Comparison of ENCODE assay signal across 8 cellular contexts in genomic region chr11:69088676-69089146, GRCh38. TPM values are rescaled to one million over a fixed set of nuclear protein-coding genes. Genes with fewer than 3 reads are reported as not detected.
DNase-seq lines count a peak whose midpoint lies in the region; ATAC-seq and TF ChIP-seq lines count a peak whose summit lies in the region.

No MANE protein-coding gene starts in this region.

- intact Hi-C loops in activated CD4-positive, alpha-beta T cell treated with anti-CD3 and anti-CD28 coated beads, Interleukin-2, amount 10 ng/mL, durations not matched to agents 24 days and 14 days (cut with micrococcal nuclease): no loop called here

- no peak overlapping the region for H3K14ac ChIP-seq in H9 (ENCODE audit: insufficient read depth, low read length)

- H4K91ac ChIP-seq in H9 (ENCODE audit: insufficient read length, low read depth, low read length): no peak overlapping the region

- no peak overlapping the region for H3T11ph ChIP-seq in H9 (ENCODE audit: low read length)

- peaks cover 10 to 46% (median 38%) of the 10 kb centered on the region in 3 experiments for H3K36me3 Mint-ChIP-seq in H9 (ENCODE audit: insufficient read depth in 1 of 3, low read depth in 3 of 3)
- H3K36me3 Mint-ChIP-seq in activated CD4-positive, alpha-beta T cell treated with anti-CD3 and anti-CD28 coated beads, Interleukin-2, amount 10 ng/mL, durations not matched to agents 24 days and 14 days (ENCODE audit: low read depth): peaks cover 14% of the 10 kb centered on the region

- H2AFZ ChIP-seq in H9 (ENCODE audit: low read length): no peak overlapping the region

- H3K79me2 ChIP-seq in H9 (ENCODE audit: insufficient read depth, low read length): no peaks in the 10 kb centered on the region

- H4K5ac ChIP-seq in H9 (ENCODE audit: insufficient read length, low read depth, low read length): no peak overlapping the region

- H3K27me3 ChIP-seq in H9 (ENCODE audit: insufficient read depth, low read length) (no peaks in the 10 kb centered on the region), lung (ENCODE audit: control insufficient read depth, insufficient read depth) (no peaks in the 10 kb centered on the region)

- H3K56ac ChIP-seq in H9 (ENCODE audit: insufficient read length, low read depth, low read length): no peak overlapping the region

- peak overlapping the region in 2 of 3 experiments; percentile 76; a peak in 3 of 7 replicates for H3K27ac Mint-ChIP-seq in H9
- H3K27ac Mint-ChIP-seq in activated CD4-positive, alpha-beta T cell treated with anti-CD3 and anti-CD28 coated beads, Interleukin-2, amount 10 ng/mL, durations not matched to agents 24 days and 14 days: no peak overlapping the region

- DNase-seq in AML-193 (lab: John Stamatoyannopoulos, UW): peak; percentile 30 to 35
- peak; percentile 91 for DNase-seq in H9
- DNase-seq in NCI-H460 (ENCODE audit: extremely low read depth, low read depth): peak; percentile 63
- peak; percentile 87 for DNase-seq in activated CD4-positive, alpha-beta T cell treated with anti-CD3 and anti-CD28 coated beads, Interleukin-2, amount 10 ng/mL, durations not matched to agents 24 days and 14 days
- peak; percentile 66 to 78 for DNase-seq in dermis microvascular lymphatic vessel endothelial cell (ENCODE audit: low read depth in 2 of 2)
- peak; percentile 79 for DNase-seq in lung (ENCODE audit: low spot score)
- DNase-seq in stimulated activated CD8-positive, alpha-beta memory T cell treated with anti-CD3 and anti-CD28 coated beads, Interleukin-12 subunit alpha, Interleukin-12 subunit beta, amount 100 ng/mL, for 1 hour (ENCODE audit: low read depth): peak; percentile 45

- peaks cover 0 to 23% of the 10 kb centered on the region in 2 donors for H3K36me3 ChIP-seq in lung (ENCODE audit: control insufficient read depth in 2 of 2, insufficient read depth in 2 of 2, low read length in 2 of 2)

- no peaks in the 10 kb centered on the region for H4K20me1 ChIP-seq in H9 (ENCODE audit: control insufficient read depth, insufficient read depth, insufficient read length)

- H3K27me3 Mint-ChIP-seq in H9 (ENCODE audit: low read depth): no peaks in the 10 kb centered on the region
- no peaks in the 10 kb centered on the region for H3K27me3 Mint-ChIP-seq in activated CD4-positive, alpha-beta T cell treated with anti-CD3 and anti-CD28 coated beads, Interleukin-2, amount 10 ng/mL, durations not matched to agents 24 days and 14 days

- TF ChIP-seq CTCF in H9 (conservative IDR thresholded peaks at IDR 0.05): peak; percentile 84
- TF ChIP-seq CTCF in lung (IDR thresholded peaks at IDR 0.05; ENCODE audit: control extremely low read depth, extremely low read depth): peak; percentile 56

- H3K23ac ChIP-seq in H9 (ENCODE audit: insufficient read length, low read depth, low read length): no peak overlapping the region

- no peak overlapping the region for H2BK120ac ChIP-seq in H9 (ENCODE audit: low read depth, low read length, poor library complexity, severe bottlenecking)

- no peak overlapping the region for H2AK5ac ChIP-seq in H9 (ENCODE audit: insufficient read length, low read length)

- no peaks in the 10 kb centered on the region for H3K23me2 ChIP-seq in H9 (ENCODE audit: insufficient read length, low read depth, low read length, poor library complexity, severe bottlenecking)

- H3K4me1 Mint-ChIP-seq in H9: peaks cover 6 to 11% of the 10 kb centered on the region in 2 experiments
- peaks cover 2% of the 10 kb centered on the region for H3K4me1 Mint-ChIP-seq in activated CD4-positive, alpha-beta T cell treated with anti-CD3 and anti-CD28 coated beads, Interleukin-2, amount 10 ng/mL, durations not matched to agents 24 days and 14 days

- no peak overlapping the region for H2BK15ac ChIP-seq in H9 (ENCODE audit: low read depth, low read length)

- H3K4me1 ChIP-seq in H9 (ENCODE audit: insufficient read depth, low read length) (no peaks in the 10 kb centered on the region), lung (ENCODE audit: control insufficient read depth in 2 of 2, insufficient read depth in 2 of 2, low read length in 2 of 2) (peaks cover 0 to 1% of the 10 kb centered on the region in 2 donors)

- H3K4me3 Mint-ChIP-seq in H9: peak overlapping the region in 1 of 2 experiments; percentile 17; a peak in 1 of 5 replicates
- H3K4me3 Mint-ChIP-seq in activated CD4-positive, alpha-beta T cell treated with anti-CD3 and anti-CD28 coated beads, Interleukin-2, amount 10 ng/mL, durations not matched to agents 24 days and 14 days: no peak overlapping the region

- no peak overlapping the region for H3K9ac ChIP-seq in H9 (ENCODE audit: extremely low read depth, insufficient read length, low read length)

- no peak overlapping the region for H4K8ac ChIP-seq in H9 (replicated peaks; ENCODE audit: insufficient read length, low read depth, low read length)

- no peaks in the 10 kb centered on the region for H3K9me3 ChIP-seq in H9 (ENCODE audit: control insufficient read depth, low read depth, low read length)
- H3K9me3 ChIP-seq in lung (ENCODE audit: control insufficient read depth in 2 of 2, insufficient read depth in 1 of 2, low read length in 1 of 2): peaks cover 0 to under 1% of the 10 kb centered on the region in 2 donors

- no peaks in the 10 kb centered on the region for H3K79me1 ChIP-seq in H9 (ENCODE audit: insufficient read depth, low read depth, low read length, poor library complexity, severe bottlenecking)

- no CpG with 5 or more reads among the region's 11 CpGs for WGBS in H9 (ENCODE audit: extremely low coverage, insufficient read length, low lambda C conversion rate)
- WGBS in lung, 2 donors: 46% methylated on average over 11 of the region's 11 CpGs

- no peak overlapping the region for H2BK12ac ChIP-seq in H9 (ENCODE audit: insufficient read length, low read depth, low read length)

- no peak overlapping the region for H2BK5ac ChIP-seq in H9 (ENCODE audit: insufficient read length, low read length)

- no peak overlapping the region for H3K4me2 ChIP-seq in H9 (ENCODE audit: insufficient read depth, insufficient read length, low read length)

- H3K4me3 ChIP-seq in lung: no peak overlapping the region

- ATAC-seq in lung (ENCODE audit: insufficient read depth, low FRiP score) (peak; percentile 76), GM21423 (IDR thresholded peaks at IDR 0.05; ENCODE audit: unreplicated experiment) (no peak)

- no peak overlapping the region for H3K4ac ChIP-seq in H9 (ENCODE audit: low read depth, low read length)

- H3K18ac ChIP-seq in H9 (ENCODE audit: insufficient read length, low read depth, low read length): no peak overlapping the region

- H3K27ac ChIP-seq in H9 (ENCODE audit: insufficient read length, low read depth, low read length) (no peak overlapping the region), lung (ENCODE audit: low read depth in 1 of 2, low read length in 1 of 2) (no peak overlapping the region)

- H3K9me3 Mint-ChIP-seq in H9: no peaks in the 10 kb centered on the region
- H3K9me3 Mint-ChIP-seq in activated CD4-positive, alpha-beta T cell treated with anti-CD3 and anti-CD28 coated beads, Interleukin-2, amount 10 ng/mL, durations not matched to agents 24 days and 14 days: no peaks in the 10 kb centered on the region

- no peak overlapping the region for H2BK20ac ChIP-seq in H9 (ENCODE audit: low read depth, low read length, poor library complexity, severe bottlenecking)

RNA-seq across cellular contexts. Expression of gene TPCN2, which starts 40.0 kb away (rescaled TPM):
- 16.2 and 16.8 TPM in 2 replicates for total RNA-seq in H9 (2021)
- total RNA-seq in NCI-H460 (2014; rRNA removed; shearing (Covaris generic)): 3.6 and 4.6 TPM in 2 replicates
- 22.6 and 23.1 TPM in 2 replicates for polyA plus RNA-seq in NCI-H460 (2014; cell fraction: nucleus; rRNA removed)
- 15.7 and 16.8 TPM in 2 replicates for total RNA-seq in activated CD4-positive, alpha-beta T cell treated with anti-CD3 and anti-CD28 coated beads, Interleukin-2, amount 10 ng/mL, durations not matched to agents 24 days and 14 days
- 9.1 and 13.7 TPM in 2 replicates for total RNA-seq in dermis microvascular lymphatic vessel endothelial cell
- 10 to 100 TPM; 16.8 to 25.0 TPM for total RNA-seq in lung
- polyA plus RNA-seq in lung: 10 to 100 TPM; 10.0 to 12.3 TPM

Comparison
In these comparisons a context has a peak if more than half of its experiments do, and no peak if none do; other contexts are left out.
1. DNase-seq: peak in every context shown above with its lines; median percentile 91 in H9; 87 in activated CD4-positive, alpha-beta T cell treated with anti-CD3 and anti-CD28 coated beads, Interleukin-2, amount 10 ng/mL, durations not matched to agents 24 days and 14 days; 79 in lung; 72 in dermis microvascular lymphatic vessel endothelial cell; 63 in NCI-H460; 45 in stimulated activated CD8-positive, alpha-beta memory T cell treated with anti-CD3 and anti-CD28 coated beads, Interleukin-12 subunit alpha, Interleukin-12 subunit beta, amount 100 ng/mL, for 1 hour; 32 in AML-193.